1 cellular context compared by ENCODE assay signal in genomic region chr13:20506676-20507075, GRCh38.
TF ChIP-seq lines count a peak whose summit lies in the region.

No MANE protein-coding gene starts in this region.

TF ChIP-seq in SK-N-SH treated with all-trans-retinoic acid at 6 μM for 48 hours, 23 proteins besides CTCF, POLR2A, EP300 and RAD21 (continued from another document):
- TF ChIP-seq, protein P1, sequence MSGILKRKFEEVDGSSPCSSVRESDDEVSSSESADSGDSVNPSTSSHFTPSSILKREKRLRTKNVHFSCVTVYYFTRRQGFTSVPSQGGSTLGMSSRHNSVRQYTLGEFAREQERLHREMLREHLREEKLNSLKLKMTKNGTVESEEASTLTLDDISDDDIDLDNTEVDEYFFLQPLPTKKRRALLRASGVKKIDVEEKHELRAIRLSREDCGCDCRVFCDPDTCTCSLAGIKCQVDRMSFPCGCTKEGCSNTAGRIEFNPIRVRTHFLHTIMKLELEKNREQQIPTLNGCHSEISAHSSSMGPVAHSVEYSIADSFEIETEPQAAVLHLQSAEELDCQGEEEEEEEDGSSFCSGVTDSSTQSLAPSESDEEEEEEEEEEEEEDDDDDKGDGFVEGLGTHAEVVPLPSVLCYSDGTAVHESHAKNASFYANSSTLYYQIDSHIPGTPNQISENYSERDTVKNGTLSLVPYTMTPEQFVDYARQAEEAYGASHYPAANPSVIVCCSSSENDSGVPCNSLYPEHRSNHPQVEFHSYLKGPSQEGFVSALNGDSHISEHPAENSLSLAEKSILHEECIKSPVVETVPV (CRISPR knock-in tag; IDR thresholded peaks at IDR 0.05) = no peak
- no peak for TF ChIP-seq ZNF70 (CRISPR knock-in tag; IDR thresholded peaks at IDR 0.05)
- TF ChIP-seq ZFP30 (CRISPR knock-in tag; IDR thresholded peaks at IDR 0.05) = no peak
- no peak for TF ChIP-seq OSR1 (CRISPR knock-in tag; IDR thresholded peaks at IDR 0.05)
- no peak for TF ChIP-seq ZNF565 (CRISPR knock-in tag; conservative IDR thresholded peaks at IDR 0.05; ENCODE audit: low read depth)
- no peak for TF ChIP-seq PATZ1 (CRISPR knock-in tag; IDR thresholded peaks at IDR 0.05; ENCODE audit: borderline replicate concordance)
- TF ChIP-seq PPARA (CRISPR knock-in tag; IDR thresholded peaks at IDR 0.05; ENCODE audit: borderline replicate concordance) = no peak
- TF ChIP-seq GLIS3 (CRISPR knock-in tag; IDR thresholded peaks at IDR 0.05) = no peak
- TF ChIP-seq ZC3H10 (CRISPR knock-in tag; IDR thresholded peaks at IDR 0.05) = no peak
